Comparison of ENCODE assay signal across 17 cellular contexts in genomic region chr11:73034777-73035176, GRCh38.
A peak's percentile ranks its signal among the peaks of the same experiment; 100 is the strongest.
DNase-seq lines count a peak whose midpoint lies in the region; FAIRE-seq and TF ChIP-seq lines count a peak whose summit lies in the region.
"Had no signal": no experiment of that assay in that cellular context is flagged by ENCODE, and none has a peak within 500 bp of the region (broad histone marks: within the 10 kb centered on the region; RNA-seq: fewer than 3 reads in every experiment).

No MANE protein-coding gene starts in this region.

- H3K18ac ChIP-seq in mesenchymal stem cell (ENCODE audit: low read depth in 1 of 2, low read length in 2 of 2), result no peak overlapping the region

- no CpG with 5 or more reads among the region's 1 CpG for WGBS in mesenchymal stem cell

- H3K27ac ChIP-seq in neutrophil (peak overlapping the region; percentile 46), mesenchymal stem cell (ENCODE audit: low read length, poor library complexity, severe bottlenecking) (no peak overlapping the region)
- H3K27ac ChIP-seq: esophagus muscularis mucosa, parathyroid adenoma had no signal

- no peak overlapping the region for H2BK120ac ChIP-seq in mesenchymal stem cell (ENCODE audit: low read depth, low read length)

- H3K9me3 ChIP-seq in neutrophil, result no peaks in the 10 kb centered on the region
- no peaks in the 10 kb centered on the region for H3K9me3 ChIP-seq in mesenchymal stem cell (ENCODE audit: control insufficient read depth, low read length)
- H3K9me3 ChIP-seq: Caco-2, esophagus muscularis mucosa had no signal

- TF ChIP-seq CTCF in neutrophil (IDR thresholded peaks at IDR 0.05) (no peak), GM13977 (IDR thresholded peaks at IDR 0.05; ENCODE audit: extremely low read depth, insufficient read depth, missing control alignments) (no peak)

- no peak overlapping the region for H2AK5ac ChIP-seq in mesenchymal stem cell (ENCODE audit: low read length, severe bottlenecking)

- H4K8ac ChIP-seq in mesenchymal stem cell (ENCODE audit: low read length), result no peak overlapping the region

- H3K23ac ChIP-seq in mesenchymal stem cell (ENCODE audit: low read length in 2 of 2), result no peak overlapping the region

- no peak overlapping the region for H2BK15ac ChIP-seq in mesenchymal stem cell (ENCODE audit: low read depth, poor library complexity, severe bottlenecking)

- peak overlapping the region; percentile 72 for H3K27ac Mint-ChIP-seq in activated naive CD4-positive, alpha-beta T cell treated with anti-CD3 and anti-CD28 coated beads, Interleukin-2, amount 50 U/mL, for 24 hours

- no peak overlapping the region for H3K9ac ChIP-seq in mesenchymal stem cell (ENCODE audit: low read length)
- H3K9ac ChIP-seq: parathyroid adenoma had no signal

- no peak overlapping the region for H3K14ac ChIP-seq in mesenchymal stem cell (ENCODE audit: low read length in 2 of 2)

- H4K91ac ChIP-seq in mesenchymal stem cell (ENCODE audit: low read length), result no peak overlapping the region

- H3K27me3 Mint-ChIP-seq in activated naive CD4-positive, alpha-beta T cell treated with anti-CD3 and anti-CD28 coated beads, Interleukin-2, amount 50 U/mL, for 24 hours, result no peaks in the 10 kb centered on the region

- peak; percentile 57 for FAIRE-seq in GM12892 (lab: Jason Lieb, UNC)
- FAIRE-seq: islet of Langerhans had no signal

- H3K36me3 ChIP-seq in neutrophil (peaks cover 4% of the 10 kb centered on the region), mesenchymal stem cell (ENCODE audit: control insufficient read depth in 1 of 2, insufficient read depth in 2 of 2, low read depth in 1 of 2, low read length in 2 of 2) (peaks cover 3 to 12% of the 10 kb centered on the region in 2 experiments)

- H3K4me3 ChIP-seq in neutrophil (ENCODE audit: low read depth in 1 of 2, low read length in 1 of 2), result no peak overlapping the region
- H3K4me3 ChIP-seq in mesenchymal stem cell (ENCODE audit: insufficient read depth in 1 of 2, low read depth in 1 of 2, low read length in 2 of 2), result no peak overlapping the region
- H3K4me3 ChIP-seq: esophagus muscularis mucosa had no signal

- H2BK12ac ChIP-seq in mesenchymal stem cell (ENCODE audit: low read length in 2 of 2), result no peak overlapping the region

- in situ Hi-C loops in GM13977 (cut with MboI; ENCODE audit: low pct_unique_long_range_greater_than_20kb, low sequenced_read_pairs, unreplicated experiment), result no loop called here

- DNase-seq in activated CD4-positive, alpha-beta T cell treated with anti-CD3 and anti-CD28 coated beads for 48 hours, result peak; percentile 9
- DNase-seq in activated CD4-positive, alpha-beta T cell treated with anti-CD3 and anti-CD28 coated beads for 1 hour, result no peak
- no peak for DNase-seq in GM12892 (ENCODE audit: insufficient read length)
- DNase-seq in NCI-H2196 (lab: John Stamatoyannopoulos, UW; ENCODE audit: unreplicated experiment), result no peak
- DNase-seq in GM13977 (ENCODE audit: low spot score), result no peak
- no peak for DNase-seq in mesenchymal stem cell
- DNase-seq: ACHN, Caco-2, H9, MM.1S, NCI-H187 treated with DMSO at 0.1 percent for 48 hours, NCI-H526 had no signal

- no peaks in the 10 kb centered on the region for H3K9me3 Mint-ChIP-seq in activated naive CD4-positive, alpha-beta T cell treated with anti-CD3 and anti-CD28 coated beads, Interleukin-2, amount 50 U/mL, for 24 hours
- H3K9me3 Mint-ChIP-seq: H9 had no signal

- H3K4me2 ChIP-seq in mesenchymal stem cell (ENCODE audit: low read length, poor library complexity, severe bottlenecking), result no peak overlapping the region

- no peak overlapping the region for H2AFZ ChIP-seq in mesenchymal stem cell (ENCODE audit: low read depth, low read length)
- H2AFZ ChIP-seq: parathyroid adenoma had no signal

- no peaks in the 10 kb centered on the region for H3K27me3 ChIP-seq in neutrophil
- no peaks in the 10 kb centered on the region for H3K27me3 ChIP-seq in mesenchymal stem cell (ENCODE audit: control insufficient read depth in 1 of 2, insufficient read depth in 1 of 2, low read length in 2 of 2)
- H3K27me3 ChIP-seq: esophagus muscularis mucosa had no signal

- H2BK5ac ChIP-seq in mesenchymal stem cell (ENCODE audit: low read depth, low read length, poor library complexity, severe bottlenecking), result no peak overlapping the region

- H3K4ac ChIP-seq in mesenchymal stem cell (ENCODE audit: low read depth in 1 of 2, low read length in 2 of 2), result no peak overlapping the region

- H3K4me3 Mint-ChIP-seq in activated naive CD4-positive, alpha-beta T cell treated with anti-CD3 and anti-CD28 coated beads, Interleukin-2, amount 50 U/mL, for 24 hours, result peak overlapping the region; percentile 51
- H3K4me3 Mint-ChIP-seq: H9 had no signal

- TF ChIP-seq POLR2A in GM12892 (IDR thresholded peaks at IDR 0.05; ENCODE audit: low read depth, low read length), result no peak

- H3K36me3 Mint-ChIP-seq in activated naive CD4-positive, alpha-beta T cell treated with anti-CD3 and anti-CD28 coated beads, Interleukin-2, amount 50 U/mL, for 24 hours, result peaks cover 5% of the 10 kb centered on the region

- peaks cover 11% of the 10 kb centered on the region in 2 experiments for H3K4me1 ChIP-seq in neutrophil (ENCODE audit: control insufficient read depth in 1 of 2, insufficient read depth in 1 of 2, low read depth in 1 of 2, low read length in 1 of 2)
- H3K4me1 ChIP-seq in mesenchymal stem cell (ENCODE audit: control insufficient read depth, insufficient read depth, low read depth, low read length), result no peaks in the 10 kb centered on the region
- H3K4me1 ChIP-seq: Caco-2, esophagus muscularis mucosa, parathyroid adenoma had no signal

- peaks cover 19% of the 10 kb centered on the region for H3K79me1 ChIP-seq in mesenchymal stem cell (replicated peaks; ENCODE audit: low read length, poor library complexity, severe bottlenecking)

- H3K4me1 Mint-ChIP-seq in activated naive CD4-positive, alpha-beta T cell treated with anti-CD3 and anti-CD28 coated beads, Interleukin-2, amount 50 U/mL, for 24 hours, result peaks cover 65% of the 10 kb centered on the region
